In genomic region chr22:23598805-23599518, GRCh38 we compare ENCODE assay signal across 18 cellular contexts. TPM values are rescaled to one million over a fixed set of nuclear protein-coding genes. Genes with fewer than 3 reads are reported as not detected.
DNase-seq lines count a peak whose midpoint lies in the region; ATAC-seq and TF ChIP-seq lines count a peak whose summit lies in the region.
"Had no signal": no experiment of that assay in that cellular context is flagged by ENCODE, and none has a peak within 500 bp of the region (broad histone marks: within the 10 kb centered on the region; RNA-seq: fewer than 3 reads in every experiment).

No MANE protein-coding gene starts in this region.

- H3K4me1 ChIP-seq in esophagus muscularis mucosa = no peaks in the 10 kb centered on the region

- peak; percentile 12 for DNase-seq in activated CD4-positive, CD25-positive, alpha-beta regulatory T cell treated with anti-CD3 and anti-CD28 coated beads, Interleukin-2, amount 50 U/mL, for 72 hours
- no peak for DNase-seq in activated CD4-positive, CD25-positive, alpha-beta regulatory T cell (lab: John Stamatoyannopoulos, UW)
- peak; percentile 25 for DNase-seq in sciatic nerve (ENCODE audit: low spot score)
- DNase-seq in NCI-H2029 treated with DMSO at 0.1 percent for 48 hours (lab: John Stamatoyannopoulos, UW) = no peak
- DNase-seq in esophagus muscularis mucosa (ENCODE audit: extremely low spot score) = no peak
- DNase-seq: 8988T; CD4-positive, alpha-beta memory T cell; DMS153; DMS79; GDM1; H7 had no signal

- ATAC-seq in esophagus mucosa = peak; percentile 18
- ATAC-seq in sciatic nerve = no peak
- no peak for ATAC-seq in HG02870 (IDR thresholded peaks at IDR 0.05; ENCODE audit: unreplicated experiment)

- peaks cover 0 to under 1% (median 0%) of the 10 kb centered on the region in 4 donors for H3K27me3 ChIP-seq in esophagus muscularis mucosa
- H3K27me3 ChIP-seq: BLaER1 had no signal

- intact Hi-C loops in sciatic nerve (cut with DNase I) (no loop called here), esophagus muscularis mucosa (cut with DNase I) (no loop called here)

- H3K27ac ChIP-seq in esophagus muscularis mucosa (replicated peaks in 1 of 4) = no peak overlapping the region
- H3K27ac ChIP-seq: BLaER1 had no signal

- no peaks in the 10 kb centered on the region for H3K36me3 ChIP-seq in esophagus muscularis mucosa
- H3K36me3 ChIP-seq: BLaER1 had no signal

- TF ChIP-seq EP300 in esophagus muscularis mucosa (IDR thresholded peaks at IDR 0.05) = no peak

- H3K9me3 ChIP-seq in esophagus muscularis mucosa = no peaks in the 10 kb centered on the region
- H3K9me3 ChIP-seq: BLaER1 had no signal

- WGBS in esophagus muscularis mucosa = 90% methylated on average over 8 of the region's 9 CpGs

- no peak for TF ChIP-seq CTCF in esophagus muscularis mucosa (IDR thresholded peaks at IDR 0.05)

- H3K4me3 ChIP-seq in esophagus muscularis mucosa = no peak overlapping the region
- H3K4me3 ChIP-seq: BLaER1, GM23338 had no signal

- TF ChIP-seq POLR2A in esophagus muscularis mucosa (IDR thresholded peaks at IDR 0.05; ENCODE audit: low read depth) = no peak

RNA-seq across cellular contexts. Expression of gene IGLL1, which starts 18.9 kb away (rescaled TPM):
- total RNA-seq in esophagus mucosa (not detected), sciatic nerve (not detected), esophagus muscularis mucosa (not detected)
- total RNA-seq: A673; CD4-positive, alpha-beta memory T cell; Daoy; GM23338; H7; HT-29 had no signal

RNA-seq across cellular contexts. Expression of gene DRICH1, which starts 33.2 kb away (rescaled TPM):
- total RNA-seq in esophagus mucosa = 0.32 TPM
- 1.3 TPM for total RNA-seq in sciatic nerve
- total RNA-seq in esophagus muscularis mucosa = under 1 TPM in 1 of 4 donors, not detected in 3; 0.33 TPM
- total RNA-seq: Daoy, GM23338, H7, HT-29 had no signal

Comparison
In these comparisons a context has a peak if more than half of its experiments do, and no peak if none do; other contexts are left out.
1. DNase-seq: peak in activated CD4-positive, CD25-positive, alpha-beta regulatory T cell treated with anti-CD3 and anti-CD28 coated beads, Interleukin-2, amount 50 U/mL, for 72 hours (single experiment) and sciatic nerve (single experiment); none in activated CD4-positive, CD25-positive, alpha-beta regulatory T cell (0 of 4), NCI-H2029 treated with DMSO at 0.1 percent for 48 hours (single experiment) and esophagus muscularis mucosa (single experiment).